ENCODE assay signal across 1 cellular context in genomic region chr9:34664281-34665108, GRCh38.
TF ChIP-seq lines count a peak whose summit lies in the region.

No MANE protein-coding gene starts in this region.

TF ChIP-seq in GM12878, 131 proteins besides CTCF, POLR2A, EP300 and RAD21:
- no peak for TF ChIP-seq SUZ12 (IDR thresholded peaks at IDR 0.05; ENCODE audit: unreplicated experiment)
- TF ChIP-seq ETV6 (conservative IDR thresholded peaks at IDR 0.05 in 1 of 2, IDR thresholded peaks at IDR 0.05 in 1 of 2; ENCODE audit: borderline replicate concordance in 1 of 2, low read depth in 1 of 2): no peak
- no peak for TF ChIP-seq TBL1XR1 (IDR thresholded peaks at IDR 0.05; ENCODE audit: low read depth, low read length)
- TF ChIP-seq LARP7 (IDR thresholded peaks at IDR 0.05): 0 out of 2 replicates have a peak, but pooled peaks have one; percentile 12
- no peak for TF ChIP-seq TARDBP (IDR thresholded peaks at IDR 0.05; ENCODE audit: borderline replicate concordance)
- no peak for TF ChIP-seq BRCA1 (IDR thresholded peaks at IDR 0.05; ENCODE audit: low read depth, low read length)
- TF ChIP-seq SMARCA5 (IDR thresholded peaks at IDR 0.05): peak; percentile 34; the same call in 1 of the 2 replicates
- no peak for TF ChIP-seq SIX5 (IDR thresholded peaks at IDR 0.05; ENCODE audit: low read depth, low read length, severe bottlenecking)
- TF ChIP-seq USF2 (IDR thresholded peaks at IDR 0.05; ENCODE audit: borderline replicate concordance, low read depth, low read length): no peak
- TF ChIP-seq SMC3 (IDR thresholded peaks at IDR 0.05; ENCODE audit: borderline replicate concordance, low read length): peak; percentile 37; the same call in 1 of the 2 replicates
- no peak for TF ChIP-seq ATF2 (IDR thresholded peaks at IDR 0.05; ENCODE audit: low read length)
- no peak for TF ChIP-seq ASH2L (IDR thresholded peaks at IDR 0.05; ENCODE audit: borderline replicate concordance, low read depth)
- TF ChIP-seq BCLAF1 (IDR thresholded peaks at IDR 0.05): no peak
- no peak for TF ChIP-seq CEBPB (IDR thresholded peaks at IDR 0.05; ENCODE audit: borderline replicate concordance in 1 of 2, low read depth in 2 of 2, low read length in 2 of 2)
- TF ChIP-seq STAT3 (IDR thresholded peaks at IDR 0.05; ENCODE audit: low read depth, low read length): no peak
- TF ChIP-seq NKRF (conservative IDR thresholded peaks at IDR 0.05): no peak
- TF ChIP-seq IKZF2 (IDR thresholded peaks at IDR 0.05): no peak
- no peak for TF ChIP-seq MTA2 (IDR thresholded peaks at IDR 0.05; ENCODE audit: low read depth)
- TF ChIP-seq RCOR1 (conservative IDR thresholded peaks at IDR 0.05; ENCODE audit: low read depth, low read length): no peak
- TF ChIP-seq MYC (IDR thresholded peaks at IDR 0.05; ENCODE audit: insufficient read depth, insufficient read length, insufficient replicate concordance, low read length, severe bottlenecking): no peak
